Comparison of ENCODE assay signal across 23 cellular contexts in the genomic region with DNA sequence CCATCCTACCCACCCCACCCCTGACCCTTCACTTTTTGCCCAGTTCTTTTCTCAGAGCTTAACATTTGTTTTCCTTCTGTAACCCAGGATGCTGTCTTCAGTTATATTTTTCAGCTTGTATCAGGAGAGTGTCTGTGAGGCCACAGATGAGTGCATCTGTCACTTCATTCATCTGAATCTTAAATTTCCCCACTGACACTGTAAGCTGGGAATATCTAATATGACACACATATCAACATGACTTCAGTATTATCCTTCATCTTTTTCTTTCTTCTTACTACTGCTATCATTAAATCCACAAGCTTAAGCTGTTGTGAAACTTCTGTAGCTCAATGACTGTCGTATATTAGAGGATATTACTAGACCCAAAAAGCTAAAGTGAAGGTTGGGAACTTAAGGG.
"Had no signal": no experiment of that assay in that cellular context is flagged by ENCODE, and none has a peak within 500 bp of the region (broad histone marks: within the 10 kb centered on the region; RNA-seq: fewer than 3 reads in every experiment).

No MANE protein-coding gene starts in this region.

- H3K27me3 Mint-ChIP-seq: activated B cell treated with CpG ODN at 0.5 μM for 24 hours; activated CD4-positive, alpha-beta memory T cell treated with anti-CD3 and anti-CD28 coated beads for 36 hours; activated T-helper 17 cell treated with anti-CD3 and anti-CD28 coated beads, Interleukin-2, amount 50 U/mL, for 72 hours; T-cell had no signal

- H3K27ac Mint-ChIP-seq: activated B cell treated with CpG ODN at 0.5 μM for 24 hours; activated CD4-positive, alpha-beta memory T cell treated with anti-CD3 and anti-CD28 coated beads for 36 hours; activated CD8-positive, alpha-beta memory T cell treated with anti-CD3 and anti-CD28 coated beads, Interleukin-2, amount 10 ng/mL, durations not matched to agents 7 days and 5 days; activated T-helper 17 cell treated with anti-CD3 and anti-CD28 coated beads, Interleukin-2, amount 50 U/mL, for 72 hours; dendritic cell treated with granulocyte-macrophage colony-stimulating factor and Interleukin-4, amounts not matched to agents 40 ng/mL and 50 ng/mL, for 4 days; immature natural killer cell; natural killer cell treated with Interleukin-12 subunit alpha and Interleukin-12 subunit beta and Interleukin-15 and Interleukin-18, amount 100 ng/mL, for 72 hours; stimulated activated effector memory CD8-positive, alpha-beta T cell treated with anti-CD3 and anti-CD28 coated beads, Interleukin-12 subunit alpha, Interleukin-12 subunit beta, amount 100 ng/mL, for 72 hours; T-cell had no signal

- H3K27me3 ChIP-seq: gastroesophageal sphincter, upper lobe of right lung had no signal

- H3K4me1 ChIP-seq: upper lobe of right lung had no signal

- H3K27ac ChIP-seq: gastroesophageal sphincter, thoracic aorta, upper lobe of right lung had no signal

- ATAC-seq: activated CD8-positive, alpha-beta memory T cell treated with anti-CD3 and anti-CD28 coated beads, Interleukin-2, amount 10 ng/mL, durations not matched to agents 7 days and 5 days; activated T-helper 17 cell treated with anti-CD3 and anti-CD28 coated beads, Interleukin-2, amount 50 U/mL, for 72 hours; esophagus mucosa; gastroesophageal sphincter; natural killer cell treated with Interleukin-12 subunit alpha and Interleukin-12 subunit beta and Interleukin-15 and Interleukin-18, amount 100 ng/mL, for 72 hours; stimulated activated effector memory CD8-positive, alpha-beta T cell treated with anti-CD3 and anti-CD28 coated beads, Interleukin-12 subunit alpha, Interleukin-12 subunit beta, amount 100 ng/mL, for 72 hours; T-cell; upper lobe of right lung had no signal

- H3K4me3 ChIP-seq: gastroesophageal sphincter, thoracic aorta, upper lobe of right lung had no signal

- H3K36me3 ChIP-seq: gastroesophageal sphincter, thoracic aorta, upper lobe of right lung had no signal

- DNase-seq: activated B cell treated with CpG ODN at 0.5 μM for 24 hours; activated CD4-positive, alpha-beta memory T cell treated with anti-CD3 and anti-CD28 coated beads for 36 hours; activated CD4-positive, alpha-beta T cell treated with anti-CD3 and anti-CD28 coated beads for 4 hours; activated CD8-positive, alpha-beta memory T cell treated with anti-CD3 and anti-CD28 coated beads, Interleukin-2, amount 10 ng/mL, durations not matched to agents 7 days and 5 days; activated naive CD4-positive, alpha-beta T cell; activated T-cell treated with anti-CD3 and anti-CD28 coated beads, Interleukin-2, amount 50 U/mL, for 1 hour; effector CD8-positive, alpha-beta T cell; immature natural killer cell; kidney glomerular epithelial cell; mesendoderm; occipital lobe; small intestine; stimulated activated CD4-positive, alpha-beta T cell treated with anti-CD3 and anti-CD28 coated beads, Interleukin-4, amount 100 ng/mL, for 1 hour; T-cell; T-helper 9 cell; upper lobe of right lung had no signal

- H3K4me3 Mint-ChIP-seq: activated B cell treated with CpG ODN at 0.5 μM for 24 hours; activated CD4-positive, alpha-beta memory T cell treated with anti-CD3 and anti-CD28 coated beads for 36 hours; activated CD8-positive, alpha-beta memory T cell treated with anti-CD3 and anti-CD28 coated beads, Interleukin-2, amount 10 ng/mL, durations not matched to agents 7 days and 5 days; activated T-helper 17 cell treated with anti-CD3 and anti-CD28 coated beads, Interleukin-2, amount 50 U/mL, for 72 hours; dendritic cell treated with granulocyte-macrophage colony-stimulating factor and Interleukin-4, amounts not matched to agents 40 ng/mL and 50 ng/mL, for 4 days; immature natural killer cell; natural killer cell treated with Interleukin-12 subunit alpha and Interleukin-12 subunit beta and Interleukin-15 and Interleukin-18, amount 100 ng/mL, for 72 hours; stimulated activated effector memory CD8-positive, alpha-beta T cell treated with anti-CD3 and anti-CD28 coated beads, Interleukin-12 subunit alpha, Interleukin-12 subunit beta, amount 100 ng/mL, for 72 hours; T-cell had no signal

- H3K9me3 Mint-ChIP-seq: activated B cell treated with CpG ODN at 0.5 μM for 24 hours; activated CD4-positive, alpha-beta memory T cell treated with anti-CD3 and anti-CD28 coated beads for 36 hours; activated T-helper 17 cell treated with anti-CD3 and anti-CD28 coated beads, Interleukin-2, amount 50 U/mL, for 72 hours; dendritic cell treated with granulocyte-macrophage colony-stimulating factor and Interleukin-4, amounts not matched to agents 40 ng/mL and 50 ng/mL, for 4 days; immature natural killer cell; natural killer cell treated with Interleukin-12 subunit alpha and Interleukin-12 subunit beta and Interleukin-15 and Interleukin-18, amount 100 ng/mL, for 72 hours; stimulated activated effector memory CD8-positive, alpha-beta T cell treated with anti-CD3 and anti-CD28 coated beads, Interleukin-12 subunit alpha, Interleukin-12 subunit beta, amount 100 ng/mL, for 72 hours; T-cell had no signal

- H3K9me3 ChIP-seq: gastroesophageal sphincter, thoracic aorta, upper lobe of right lung had no signal

- H3K36me3 Mint-ChIP-seq: activated CD4-positive, alpha-beta memory T cell treated with anti-CD3 and anti-CD28 coated beads for 36 hours; activated CD8-positive, alpha-beta memory T cell treated with anti-CD3 and anti-CD28 coated beads, Interleukin-2, amount 10 ng/mL, durations not matched to agents 7 days and 5 days; immature natural killer cell; natural killer cell treated with Interleukin-12 subunit alpha and Interleukin-12 subunit beta and Interleukin-15 and Interleukin-18, amount 100 ng/mL, for 72 hours; stimulated activated effector memory CD8-positive, alpha-beta T cell treated with anti-CD3 and anti-CD28 coated beads, Interleukin-12 subunit alpha, Interleukin-12 subunit beta, amount 100 ng/mL, for 72 hours; T-cell had no signal
